16 cellular contexts compared by ENCODE assay signal in the genomic region with DNA sequence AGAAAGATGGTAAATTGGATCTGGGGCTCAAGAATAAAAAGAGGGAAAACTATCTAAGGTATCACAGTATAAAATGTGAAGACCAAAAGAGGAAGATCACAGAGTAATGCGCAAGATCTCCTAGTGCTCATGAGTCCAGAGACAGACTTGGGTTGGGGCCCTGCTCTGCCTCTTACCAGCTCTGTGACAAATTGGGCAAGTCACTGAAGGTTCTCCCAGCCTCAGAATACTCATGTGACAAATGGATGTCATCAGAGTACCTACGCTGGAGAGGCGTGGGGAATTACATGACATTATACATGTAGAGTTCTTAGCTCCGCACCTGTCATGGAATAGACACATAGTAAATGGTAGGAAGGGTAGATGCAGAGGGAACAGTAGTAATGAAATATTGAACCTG.
DNase-seq lines count a peak whose midpoint lies in the region; ATAC-seq and TF ChIP-seq lines count a peak whose summit lies in the region.
"Had no signal": no experiment of that assay in that cellular context is flagged by ENCODE, and none has a peak within 500 bp of the region (broad histone marks: within the 10 kb centered on the region; RNA-seq: fewer than 3 reads in every experiment).

No MANE protein-coding gene starts in this region.

- no peak overlapping the region for H3K4me3 ChIP-seq in mesenchymal stem cell (ENCODE audit: insufficient read depth in 1 of 2, low read depth in 1 of 2, low read length in 2 of 2)
- H3K4me3 ChIP-seq in prostate gland: no peak overlapping the region
- H3K4me3 ChIP-seq: sigmoid colon had no signal

- no peak for TF ChIP-seq CTCF in activated B cell treated with CpG ODN at 0.5 μM for 24 hours (IDR thresholded peaks at IDR 0.05)
- TF ChIP-seq CTCF in prostate gland (IDR thresholded peaks at IDR 0.05): no peak

- peak overlapping the region; percentile 2 for H3K27ac Mint-ChIP-seq in activated B cell treated with CpG ODN at 0.5 μM for 24 hours
- H3K27ac Mint-ChIP-seq: activated naive CD4-positive, alpha-beta T cell treated with anti-CD3 and anti-CD28 coated beads, Interleukin-2, amount 10 ng/mL, durations not matched to agents 7 days and 5 days; nephron had no signal

- no peaks in the 10 kb centered on the region for H3K27me3 Mint-ChIP-seq in activated B cell treated with CpG ODN at 0.5 μM for 24 hours

- TF ChIP-seq POLR2A in prostate gland (IDR thresholded peaks at IDR 0.05): no peak

- H2BK15ac ChIP-seq in mesenchymal stem cell (ENCODE audit: low read depth, poor library complexity, severe bottlenecking): no peak overlapping the region

- H4K91ac ChIP-seq in mesenchymal stem cell (ENCODE audit: low read length): no peak overlapping the region

- DNase-seq in Right ventricle myocardium superior: no peak
- DNase-seq in Right ventricle myocardium inferior (ENCODE audit: missing footprints): no peak
- DNase-seq in activated B cell treated with CpG ODN at 0.5 μM for 24 hours: no peak
- DNase-seq in mesenchymal stem cell: no peak
- DNase-seq in glomerular visceral epithelial cell (ENCODE audit: extremely low spot score): no peak
- no peak for DNase-seq in NCI-H187 (lab: John Stamatoyannopoulos, UW)
- no peak for DNase-seq in prostate gland (ENCODE audit: low spot score)
- DNase-seq: activated naive CD4-positive, alpha-beta T cell treated with anti-CD3 and anti-CD28 coated beads, Interleukin-2, amount 10 ng/mL, durations not matched to agents 7 days and 5 days; erythroblast; NCI-H2081; NCI-H82; SHP77 treated with DMSO at 0.1 percent for 48 hours; sigmoid colon; stimulated activated naive CD4-positive, alpha-beta T cell had no signal

- 97% methylated on average over 4 of the region's 4 CpGs for WGBS in mesenchymal stem cell
- WGBS in prostate gland: 97% methylated on average over 4 of the region's 4 CpGs

- H3K14ac ChIP-seq in mesenchymal stem cell (ENCODE audit: low read length in 2 of 2): no peak overlapping the region

- H3K9me3 Mint-ChIP-seq in activated B cell treated with CpG ODN at 0.5 μM for 24 hours: no peaks in the 10 kb centered on the region
- H3K9me3 Mint-ChIP-seq: activated naive CD4-positive, alpha-beta T cell treated with anti-CD3 and anti-CD28 coated beads, Interleukin-2, amount 10 ng/mL, durations not matched to agents 7 days and 5 days; nephron had no signal

- no peak overlapping the region for H3K23ac ChIP-seq in mesenchymal stem cell (ENCODE audit: low read length in 2 of 2)

- no peak overlapping the region for H2BK5ac ChIP-seq in mesenchymal stem cell (ENCODE audit: low read depth, low read length, poor library complexity, severe bottlenecking)

- no peak overlapping the region for H3K9ac ChIP-seq in mesenchymal stem cell (ENCODE audit: low read length)

- no peak overlapping the region for H2BK12ac ChIP-seq in mesenchymal stem cell (ENCODE audit: low read length in 2 of 2)

- intact Hi-C loops in Right ventricle myocardium superior (cut with DNase I) (no loop called here), Right ventricle myocardium inferior (cut with DNase I) (no loop called here), activated B cell treated with CpG ODN at 0.5 μM for 24 hours (cut with micrococcal nuclease) (loop anchor here (1.0 to 10.0 kb wide), 4 partner anchors 125 to 713 kb away; a partner anchor contains a TSS), prostate gland (cut with DNase I) (no loop called here)

- H2BK120ac ChIP-seq in mesenchymal stem cell (ENCODE audit: low read depth, low read length): no peak overlapping the region

- H3K79me1 ChIP-seq in mesenchymal stem cell (replicated peaks; ENCODE audit: low read length, poor library complexity, severe bottlenecking): peaks cover 5% of the 10 kb centered on the region

- H3K36me3 ChIP-seq in mesenchymal stem cell (ENCODE audit: control insufficient read depth in 1 of 2, insufficient read depth in 2 of 2, low read depth in 1 of 2, low read length in 2 of 2): no peaks in the 10 kb centered on the region
- H3K36me3 ChIP-seq in prostate gland: no peaks in the 10 kb centered on the region
- H3K36me3 ChIP-seq: sigmoid colon had no signal

- peaks cover 8% of the 10 kb centered on the region for H3K4me1 ChIP-seq in mesenchymal stem cell (ENCODE audit: control insufficient read depth, insufficient read depth, low read depth, low read length)
- peaks cover 6% of the 10 kb centered on the region for H3K4me1 ChIP-seq in prostate gland (replicated peaks)
- H3K4me1 ChIP-seq: sigmoid colon had no signal

- H3K27me3 ChIP-seq in mesenchymal stem cell (ENCODE audit: control insufficient read depth in 1 of 2, insufficient read depth in 1 of 2, low read length in 2 of 2) (no peaks in the 10 kb centered on the region), prostate gland (replicated peaks; ENCODE audit: insufficient read depth) (no peaks in the 10 kb centered on the region)
- H3K27me3 ChIP-seq: sigmoid colon had no signal

- H3K9me3 ChIP-seq in mesenchymal stem cell (ENCODE audit: control insufficient read depth, low read length) (no peaks in the 10 kb centered on the region), prostate gland (no peaks in the 10 kb centered on the region)
- H3K9me3 ChIP-seq: sigmoid colon had no signal

- H3K18ac ChIP-seq in mesenchymal stem cell (ENCODE audit: low read depth in 1 of 2, low read length in 2 of 2): no peak overlapping the region

- no peak overlapping the region for H3K4me2 ChIP-seq in mesenchymal stem cell (ENCODE audit: low read length, poor library complexity, severe bottlenecking)

- no peaks in the 10 kb centered on the region for H3K36me3 Mint-ChIP-seq in activated B cell treated with CpG ODN at 0.5 μM for 24 hours (ENCODE audit: low read depth)
- H3K36me3 Mint-ChIP-seq: activated naive CD4-positive, alpha-beta T cell treated with anti-CD3 and anti-CD28 coated beads, Interleukin-2, amount 10 ng/mL, durations not matched to agents 7 days and 5 days had no signal

- no peak overlapping the region for H3K4me3 Mint-ChIP-seq in activated B cell treated with CpG ODN at 0.5 μM for 24 hours
- H3K4me3 Mint-ChIP-seq: activated naive CD4-positive, alpha-beta T cell treated with anti-CD3 and anti-CD28 coated beads, Interleukin-2, amount 10 ng/mL, durations not matched to agents 7 days and 5 days; nephron had no signal

- H3K4me1 Mint-ChIP-seq in activated B cell treated with CpG ODN at 0.5 μM for 24 hours: peaks cover 50% of the 10 kb centered on the region

- no peak overlapping the region for H3K27ac ChIP-seq in mesenchymal stem cell (ENCODE audit: low read length, poor library complexity, severe bottlenecking)
- H3K27ac ChIP-seq in prostate gland: no peak overlapping the region

- peak; percentile 30 for ATAC-seq in Right ventricle myocardium superior (ENCODE audit: poor library complexity)
- ATAC-seq in Right ventricle myocardium inferior: no peak
- ATAC-seq in activated B cell treated with CpG ODN at 0.5 μM for 24 hours (ENCODE audit: low read depth): no peak
- ATAC-seq in HG02885 (IDR thresholded peaks at IDR 0.05; ENCODE audit: poor library complexity, unreplicated experiment): no peak

- POLR2A ChIA-PET in activated B cell treated with CpG ODN at 0.5 μM for 24 hours (lab: Charles Lee): interaction anchor here (0.7 kb wide), 1 partner anchor 17 kb away, joined by 3 read pairs; no protein-coding TSS in a partner anchor

- no peak overlapping the region for H2AFZ ChIP-seq in mesenchymal stem cell (ENCODE audit: low read depth, low read length)

- H2AK5ac ChIP-seq in mesenchymal stem cell (ENCODE audit: low read length, severe bottlenecking): peak overlapping the region; percentile 27

- H3K4ac ChIP-seq in mesenchymal stem cell (ENCODE audit: low read depth in 1 of 2, low read length in 2 of 2): no peak overlapping the region

- no peak overlapping the region for H4K8ac ChIP-seq in mesenchymal stem cell (ENCODE audit: low read length)

- CTCF ChIA-PET in activated B cell treated with CpG ODN at 0.5 μM for 24 hours (lab: Charles Lee): no interaction called here
